In genomic region chr13:46160065-46160464, GRCh38 we compare ENCODE assay signal across 13 cellular contexts. TPM values are rescaled to one million over a fixed set of nuclear protein-coding genes. Genes with fewer than 3 reads are reported as not detected.
A peak's percentile ranks its signal among the peaks of the same experiment; 100 is the strongest.
DNase-seq lines count a peak whose midpoint lies in the region; ATAC-seq and TF ChIP-seq lines count a peak whose summit lies in the region.
"Had no signal": no experiment of that assay in that cellular context is flagged by ENCODE, and none has a peak within 500 bp of the region (broad histone marks: within the 10 kb centered on the region; RNA-seq: fewer than 3 reads in every experiment).

No MANE protein-coding gene starts in this region.

- DNase-seq in activated CD4-positive, alpha-beta T cell treated with anti-CD3 and anti-CD28 coated beads, Interleukin-2, amount 10 ng/mL, durations not matched to agents 7 days and 5 days, result no peak
- no peak for DNase-seq in activated CD4-positive, alpha-beta T cell treated with anti-CD3 and anti-CD28 coated beads for 1 hour
- no peak for DNase-seq in activated naive CD4-positive, alpha-beta T cell treated with anti-CD3 and anti-CD28 coated beads, Interleukin-2, amount 50 U/mL, for 72 hours (ENCODE audit: low spot score in 2 of 2)
- DNase-seq in natural killer cell treated with Interleukin-12 subunit alpha and Interleukin-12 subunit beta and Interleukin-15 and Interleukin-18, amount 100 ng/mL, for 72 hours (ENCODE audit: low spot score), result no peak
- DNase-seq in GDM1 (lab: John Stamatoyannopoulos, UW) (no peak), NCI-H146 (lab: John Stamatoyannopoulos, UW) (no peak), glomerular visceral epithelial cell (ENCODE audit: extremely low spot score) (no peak)
- DNase-seq: activated effector memory CD4-positive, alpha-beta T cell treated with Interleukin-2 at 50 U/mL for 16 hours; H9 had no signal

- peak overlapping the region; percentile 55 for H3K4me3 Mint-ChIP-seq in activated CD4-positive, alpha-beta T cell treated with anti-CD3 and anti-CD28 coated beads, Interleukin-2, amount 10 ng/mL, durations not matched to agents 7 days and 5 days
- peak overlapping the region; percentile 82 for H3K4me3 Mint-ChIP-seq in natural killer cell treated with Interleukin-12 subunit alpha and Interleukin-12 subunit beta and Interleukin-15 and Interleukin-18, amount 100 ng/mL, for 72 hours
- H3K4me3 Mint-ChIP-seq: H9 had no signal

- H3K4me1 Mint-ChIP-seq in activated CD4-positive, alpha-beta T cell treated with anti-CD3 and anti-CD28 coated beads, Interleukin-2, amount 10 ng/mL, durations not matched to agents 7 days and 5 days, result peaks cover 57% of the 10 kb centered on the region
- peaks cover 50 to 60% of the 10 kb centered on the region in 2 donors for H3K4me1 Mint-ChIP-seq in natural killer cell treated with Interleukin-12 subunit alpha and Interleukin-12 subunit beta and Interleukin-15 and Interleukin-18, amount 100 ng/mL, for 72 hours (ENCODE audit: low read depth in 2 of 2)
- H3K4me1 Mint-ChIP-seq: H9 had no signal

- H3K9me3 Mint-ChIP-seq in activated CD4-positive, alpha-beta T cell treated with anti-CD3 and anti-CD28 coated beads, Interleukin-2, amount 10 ng/mL, durations not matched to agents 7 days and 5 days, result no peaks in the 10 kb centered on the region
- no peaks in the 10 kb centered on the region for H3K9me3 Mint-ChIP-seq in activated naive CD4-positive, alpha-beta T cell treated with anti-CD3 and anti-CD28 coated beads, Interleukin-2, amount 50 U/mL, for 72 hours
- no peaks in the 10 kb centered on the region for H3K9me3 Mint-ChIP-seq in natural killer cell treated with Interleukin-12 subunit alpha and Interleukin-12 subunit beta and Interleukin-15 and Interleukin-18, amount 100 ng/mL, for 72 hours

- no peaks in the 10 kb centered on the region for H3K27me3 Mint-ChIP-seq in activated CD4-positive, alpha-beta T cell treated with anti-CD3 and anti-CD28 coated beads, Interleukin-2, amount 10 ng/mL, durations not matched to agents 7 days and 5 days
- H3K27me3 Mint-ChIP-seq in natural killer cell treated with Interleukin-12 subunit alpha and Interleukin-12 subunit beta and Interleukin-15 and Interleukin-18, amount 100 ng/mL, for 72 hours, result no peaks in the 10 kb centered on the region

- TF ChIP-seq POLR2A in GM18505 (IDR thresholded peaks at IDR 0.05; ENCODE audit: borderline replicate concordance, extremely low read depth, insufficient read depth, insufficient read length), result peak; percentile 36

- CTCF ChIA-PET in activated CD4-positive, alpha-beta T cell treated with anti-CD3 and anti-CD28 coated beads, Interleukin-2, amount 10 ng/mL, durations not matched to agents 7 days and 5 days (lab: Charles Lee), result interaction anchor here (1.1 to 5.1 kb wide), 20 partner anchors 10 to 195 kb away, joined by 3 to 54 read pairs (median 5); no protein-coding TSS in a partner anchor

- H3K36me3 Mint-ChIP-seq in activated CD4-positive, alpha-beta T cell treated with anti-CD3 and anti-CD28 coated beads, Interleukin-2, amount 10 ng/mL, durations not matched to agents 7 days and 5 days (ENCODE audit: low read depth), result peaks cover 69% of the 10 kb centered on the region
- peaks cover 22 to 46% of the 10 kb centered on the region in 2 donors for H3K36me3 Mint-ChIP-seq in activated naive CD4-positive, alpha-beta T cell treated with anti-CD3 and anti-CD28 coated beads, Interleukin-2, amount 50 U/mL, for 72 hours
- peaks cover 60% of the 10 kb centered on the region for H3K36me3 Mint-ChIP-seq in natural killer cell treated with Interleukin-12 subunit alpha and Interleukin-12 subunit beta and Interleukin-15 and Interleukin-18, amount 100 ng/mL, for 72 hours

- no peak for ATAC-seq in GM18505 (IDR thresholded peaks at IDR 0.05; ENCODE audit: unreplicated experiment)
- ATAC-seq in activated naive CD4-positive, alpha-beta T cell treated with anti-CD3 and anti-CD28 coated beads, Interleukin-2, amount 50 U/mL, for 72 hours, result no peak
- peak in 1 of 2 donors; percentile 11 for ATAC-seq in natural killer cell treated with Interleukin-12 subunit alpha and Interleukin-12 subunit beta and Interleukin-15 and Interleukin-18, amount 100 ng/mL, for 72 hours

- POLR2A ChIA-PET in activated CD4-positive, alpha-beta T cell treated with anti-CD3 and anti-CD28 coated beads, Interleukin-2, amount 10 ng/mL, durations not matched to agents 7 days and 5 days (lab: Charles Lee), result interaction anchor here (1.2 kb wide), 2 partner anchors 16 to 18 kb away, joined by 3 to 4 read pairs; no protein-coding TSS in a partner anchor

- peak overlapping the region; percentile 78 for H3K27ac Mint-ChIP-seq in activated CD4-positive, alpha-beta T cell treated with anti-CD3 and anti-CD28 coated beads, Interleukin-2, amount 10 ng/mL, durations not matched to agents 7 days and 5 days
- H3K27ac Mint-ChIP-seq in activated naive CD4-positive, alpha-beta T cell treated with anti-CD3 and anti-CD28 coated beads, Interleukin-2, amount 50 U/mL, for 72 hours, result peak overlapping the region; percentile 90 to 97
- H3K27ac Mint-ChIP-seq in natural killer cell treated with Interleukin-12 subunit alpha and Interleukin-12 subunit beta and Interleukin-15 and Interleukin-18, amount 100 ng/mL, for 72 hours, result peak overlapping the region; percentile 81 to 94
- H3K27ac Mint-ChIP-seq: H9 had no signal

RNA-seq across cellular contexts. Expression of gene LCP1, which starts 21.9 kb away (rescaled TPM):
- 1,000 to 10,000 TPM; 1,260 to 1,323 TPM for total RNA-seq in activated CD4-positive, alpha-beta T cell treated with anti-CD3 and anti-CD28 coated beads, Interleukin-2, amount 10 ng/mL, durations not matched to agents 7 days and 5 days
- 1,000 to 10,000 TPM in 1 of 2 donors, 100 to 1,000 TPM in 1; 761 to 1,053 TPM for total RNA-seq in activated naive CD4-positive, alpha-beta T cell treated with anti-CD3 and anti-CD28 coated beads, Interleukin-2, amount 50 U/mL, for 72 hours
- total RNA-seq in natural killer cell treated with Interleukin-12 subunit alpha and Interleukin-12 subunit beta and Interleukin-15 and Interleukin-18, amount 100 ng/mL, for 72 hours, result 1,000 to 10,000 TPM in 1 of 2 donors, 100 to 1,000 TPM in 1; 844 to 1,356 TPM

RNA-seq across cellular contexts. Expression of gene LRRC63, which starts 51.7 kb away (rescaled TPM):
- 1 to 10 TPM; 1.0 to 1.5 TPM for total RNA-seq in activated CD4-positive, alpha-beta T cell treated with anti-CD3 and anti-CD28 coated beads, Interleukin-2, amount 10 ng/mL, durations not matched to agents 7 days and 5 days
- under 1 TPM; 0.16 to 0.99 TPM for total RNA-seq in activated naive CD4-positive, alpha-beta T cell treated with anti-CD3 and anti-CD28 coated beads, Interleukin-2, amount 50 U/mL, for 72 hours
- total RNA-seq in natural killer cell treated with Interleukin-12 subunit alpha and Interleukin-12 subunit beta and Interleukin-15 and Interleukin-18, amount 100 ng/mL, for 72 hours, result under 1 TPM; 0.42 to 0.59 TPM
- total RNA-seq: foreskin keratinocyte, H9 had no signal

RNA-seq across cellular contexts. Expression of gene CPB2, which starts 55.2 kb away (rescaled TPM):
- total RNA-seq in activated CD4-positive, alpha-beta T cell treated with anti-CD3 and anti-CD28 coated beads, Interleukin-2, amount 10 ng/mL, durations not matched to agents 7 days and 5 days, result not detected
- total RNA-seq in activated naive CD4-positive, alpha-beta T cell treated with anti-CD3 and anti-CD28 coated beads, Interleukin-2, amount 50 U/mL, for 72 hours, result not detected
- total RNA-seq in natural killer cell treated with Interleukin-12 subunit alpha and Interleukin-12 subunit beta and Interleukin-15 and Interleukin-18, amount 100 ng/mL, for 72 hours, result not detected
- total RNA-seq: breast epithelium, foreskin keratinocyte, H9, omental fat pad had no signal
